In genomic region chr4:153464068-153464467, GRCh38 we compare ENCODE assay signal across 1 cellular context.
TF ChIP-seq lines count a peak whose summit lies in the region.

No MANE protein-coding gene starts in this region.

TF ChIP-seq in K562, 482 proteins besides CTCF, POLR2A, EP300 and RAD21 (continued from another document and continues in another):
- TF ChIP-seq, protein P1, sequence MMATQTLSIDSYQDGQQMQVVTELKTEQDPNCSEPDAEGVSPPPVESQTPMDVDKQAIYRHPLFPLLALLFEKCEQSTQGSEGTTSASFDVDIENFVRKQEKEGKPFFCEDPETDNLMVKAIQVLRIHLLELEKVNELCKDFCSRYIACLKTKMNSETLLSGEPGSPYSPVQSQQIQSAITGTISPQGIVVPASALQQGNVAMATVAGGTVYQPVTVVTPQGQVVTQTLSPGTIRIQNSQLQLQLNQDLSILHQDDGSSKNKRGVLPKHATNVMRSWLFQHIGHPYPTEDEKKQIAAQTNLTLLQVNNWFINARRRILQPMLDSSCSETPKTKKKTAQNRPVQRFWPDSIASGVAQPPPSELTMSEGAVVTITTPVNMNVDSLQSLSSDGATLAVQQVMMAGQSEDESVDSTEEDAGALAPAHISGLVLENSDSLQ (IDR thresholded peaks at IDR 0.05), result peak; percentile 28; the same call in 1 of the 2 replicates
- no peak for TF ChIP-seq TBP (optimal IDR thresholded peaks at IDR 0.05; ENCODE audit: low read depth, low read length)
- no peak for TF ChIP-seq POLR3A (IDR thresholded peaks at IDR 0.05; ENCODE audit: borderline replicate concordance, extremely low read depth, insufficient read depth, insufficient read length)
- TF ChIP-seq, protein P2, sequence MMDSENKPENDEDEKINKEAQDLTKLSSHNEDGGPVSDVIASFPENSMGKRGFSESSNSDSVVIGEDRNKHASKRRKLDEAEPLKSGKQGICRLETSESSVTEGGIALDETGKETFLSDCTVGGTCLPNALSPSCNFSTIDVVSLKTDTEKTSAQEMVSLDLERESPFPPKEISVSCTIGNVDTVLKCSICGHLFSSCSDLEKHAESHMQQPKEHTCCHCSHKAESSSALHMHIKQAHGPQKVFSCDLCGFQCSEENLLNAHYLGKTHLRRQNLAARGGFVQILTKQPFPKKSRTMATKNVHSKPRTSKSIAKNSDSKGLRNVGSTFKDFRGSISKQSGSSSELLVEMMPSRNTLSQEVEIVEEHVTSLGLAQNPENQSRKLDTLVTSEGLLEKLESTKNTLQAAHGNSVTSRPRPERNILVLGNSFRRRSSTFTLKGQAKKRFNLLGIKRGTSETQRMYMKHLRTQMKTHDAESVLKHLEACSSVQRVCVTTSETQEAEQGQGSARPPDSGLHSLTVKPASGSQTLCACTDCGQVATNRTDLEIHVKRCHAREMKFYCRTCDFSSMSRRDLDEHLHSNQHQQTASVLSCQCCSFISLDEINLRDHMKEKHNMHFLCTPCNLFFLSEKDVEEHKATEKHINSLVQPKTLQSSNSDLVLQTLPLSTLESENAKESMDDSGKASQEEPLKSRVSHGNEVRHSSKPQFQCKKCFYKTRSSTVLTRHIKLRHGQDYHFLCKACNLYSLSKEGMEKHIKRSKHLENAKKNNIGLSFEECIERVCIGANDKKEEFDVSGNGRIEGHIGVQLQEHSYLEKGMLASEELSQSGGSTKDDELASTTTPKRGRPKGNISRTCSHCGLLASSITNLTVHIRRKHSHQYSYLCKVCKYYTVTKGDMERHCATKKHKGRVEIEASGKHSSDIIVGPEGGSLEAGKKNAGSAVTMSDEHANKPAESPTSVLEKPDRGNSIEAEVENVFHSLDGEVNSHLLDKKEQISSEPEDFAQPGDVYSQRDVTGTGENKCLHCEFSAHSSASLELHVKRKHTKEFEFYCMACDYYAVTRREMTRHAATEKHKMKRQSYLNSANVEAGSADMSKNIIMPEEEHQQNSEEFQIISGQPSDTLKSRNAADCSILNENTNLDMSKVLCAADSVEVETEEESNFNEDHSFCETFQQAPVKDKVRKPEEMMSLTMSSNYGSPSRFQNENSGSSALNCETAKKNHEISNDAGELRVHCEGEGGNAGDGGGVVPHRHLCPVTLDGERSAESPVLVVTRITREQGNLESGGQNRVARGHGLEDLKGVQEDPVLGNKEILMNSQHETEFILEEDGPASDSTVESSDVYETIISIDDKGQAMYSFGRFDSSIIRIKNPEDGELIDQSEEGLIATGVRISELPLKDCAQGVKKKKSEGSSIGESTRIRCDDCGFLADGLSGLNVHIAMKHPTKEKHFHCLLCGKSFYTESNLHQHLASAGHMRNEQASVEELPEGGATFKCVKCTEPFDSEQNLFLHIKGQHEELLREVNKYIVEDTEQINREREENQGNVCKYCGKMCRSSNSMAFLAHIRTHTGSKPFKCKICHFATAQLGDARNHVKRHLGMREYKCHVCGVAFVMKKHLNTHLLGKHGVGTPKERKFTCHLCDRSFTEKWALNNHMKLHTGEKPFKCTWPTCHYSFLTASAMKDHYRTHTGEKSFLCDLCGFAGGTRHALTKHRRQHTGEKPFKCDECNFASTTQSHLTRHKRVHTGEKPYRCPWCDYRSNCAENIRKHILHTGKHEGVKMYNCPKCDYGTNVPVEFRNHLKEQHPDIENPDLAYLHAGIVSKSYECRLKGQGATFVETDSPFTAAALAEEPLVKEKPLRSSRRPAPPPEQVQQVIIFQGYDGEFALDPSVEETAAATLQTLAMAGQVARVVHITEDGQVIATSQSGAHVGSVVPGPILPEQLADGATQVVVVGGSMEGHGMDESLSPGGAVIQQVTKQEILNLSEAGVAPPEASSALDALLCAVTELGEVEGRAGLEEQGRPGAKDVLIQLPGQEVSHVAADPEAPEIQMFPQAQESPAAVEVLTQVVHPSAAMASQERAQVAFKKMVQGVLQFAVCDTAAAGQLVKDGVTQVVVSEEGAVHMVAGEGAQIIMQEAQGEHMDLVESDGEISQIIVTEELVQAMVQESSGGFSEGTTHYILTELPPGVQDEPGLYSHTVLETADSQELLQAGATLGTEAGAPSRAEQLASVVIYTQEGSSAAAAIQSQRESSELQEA (IDR thresholded peaks at IDR 0.05; ENCODE audit: low read depth), result no peak
- TF ChIP-seq CC2D1A (IDR thresholded peaks at IDR 0.05), result no peak; the same call in 1 of the 2 replicates
- peak; percentile 88 for TF ChIP-seq SMARCE1 (IDR thresholded peaks at IDR 0.05)
- no peak for TF ChIP-seq HDGF (IDR thresholded peaks at IDR 0.05)
- peak; percentile 74; the same call in 1 of the 2 replicates for TF ChIP-seq CTBP1 (IDR thresholded peaks at IDR 0.05; ENCODE audit: borderline replicate concordance)
- TF ChIP-seq HNRNPLL (IDR thresholded peaks at IDR 0.05; ENCODE audit: low read depth, low read length, poor library complexity, severe bottlenecking), result no peak
- TF ChIP-seq SMARCA4 (IDR thresholded peaks at IDR 0.05), result peak; percentile 95
- no peak for TF ChIP-seq TOE1 (IDR thresholded peaks at IDR 0.05; ENCODE audit: borderline replicate concordance)
- no peak for TF ChIP-seq TOE1 (CRISPR knock-in tag; IDR thresholded peaks at IDR 0.05; ENCODE audit: borderline replicate concordance, low read depth)
- TF ChIP-seq JUND (IDR thresholded peaks at IDR 0.05; ENCODE audit: borderline replicate concordance, low read depth, low read length), result peak; percentile 71; the same call in 1 of the 2 replicates
- TF ChIP-seq JUND (tag; IDR thresholded peaks at IDR 0.05; ENCODE audit: borderline replicate concordance, low read depth, low read length), result peak; percentile 73; the same call in 1 of the 3 replicates
- no peak for TF ChIP-seq NFATC3 (IDR thresholded peaks at IDR 0.05)
- TF ChIP-seq EWSR1 (IDR thresholded peaks at IDR 0.05; ENCODE audit: borderline replicate concordance, low read depth, partially characterized antibody), result no peak
- TF ChIP-seq EP400 (IDR thresholded peaks at IDR 0.05), result peak; percentile 66
- no peak for TF ChIP-seq ZNF280A (IDR thresholded peaks at IDR 0.05; ENCODE audit: low read depth, partially characterized antibody)
- TF ChIP-seq, protein P3, sequence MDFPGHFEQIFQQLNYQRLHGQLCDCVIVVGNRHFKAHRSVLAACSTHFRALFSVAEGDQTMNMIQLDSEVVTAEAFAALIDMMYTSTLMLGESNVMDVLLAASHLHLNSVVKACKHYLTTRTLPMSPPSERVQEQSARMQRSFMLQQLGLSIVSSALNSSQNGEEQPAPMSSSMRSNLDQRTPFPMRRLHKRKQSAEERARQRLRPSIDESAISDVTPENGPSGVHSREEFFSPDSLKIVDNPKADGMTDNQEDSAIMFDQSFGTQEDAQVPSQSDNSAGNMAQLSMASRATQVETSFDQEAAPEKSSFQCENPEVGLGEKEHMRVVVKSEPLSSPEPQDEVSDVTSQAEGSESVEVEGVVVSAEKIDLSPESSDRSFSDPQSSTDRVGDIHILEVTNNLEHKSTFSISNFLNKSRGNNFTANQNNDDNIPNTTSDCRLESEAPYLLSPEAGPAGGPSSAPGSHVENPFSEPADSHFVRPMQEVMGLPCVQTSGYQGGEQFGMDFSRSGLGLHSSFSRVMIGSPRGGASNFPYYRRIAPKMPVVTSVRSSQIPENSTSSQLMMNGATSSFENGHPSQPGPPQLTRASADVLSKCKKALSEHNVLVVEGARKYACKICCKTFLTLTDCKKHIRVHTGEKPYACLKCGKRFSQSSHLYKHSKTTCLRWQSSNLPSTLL (IDR thresholded peaks at IDR 0.05), result no peak
- TF ChIP-seq ZNF444 (CRISPR knock-in tag; IDR thresholded peaks at IDR 0.05), result no peak
- TF ChIP-seq CBX3 (IDR thresholded peaks at IDR 0.05; ENCODE audit: borderline replicate concordance in 1 of 2, low read length in 2 of 2), result peak in 1 of 2 experiments; percentile 78; a peak in 1 of 3 replicates
- TF ChIP-seq, protein P4, sequence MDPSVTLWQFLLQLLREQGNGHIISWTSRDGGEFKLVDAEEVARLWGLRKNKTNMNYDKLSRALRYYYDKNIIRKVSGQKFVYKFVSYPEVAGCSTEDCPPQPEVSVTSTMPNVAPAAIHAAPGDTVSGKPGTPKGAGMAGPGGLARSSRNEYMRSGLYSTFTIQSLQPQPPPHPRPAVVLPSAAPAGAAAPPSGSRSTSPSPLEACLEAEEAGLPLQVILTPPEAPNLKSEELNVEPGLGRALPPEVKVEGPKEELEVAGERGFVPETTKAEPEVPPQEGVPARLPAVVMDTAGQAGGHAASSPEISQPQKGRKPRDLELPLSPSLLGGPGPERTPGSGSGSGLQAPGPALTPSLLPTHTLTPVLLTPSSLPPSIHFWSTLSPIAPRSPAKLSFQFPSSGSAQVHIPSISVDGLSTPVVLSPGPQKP (CRISPR knock-in tag; IDR thresholded peaks at IDR 0.05), result no peak
- TF ChIP-seq SP1 (CRISPR knock-in tag; IDR thresholded peaks at IDR 0.05), result no peak
- no peak for TF ChIP-seq ZNF23 (CRISPR knock-in tag; IDR thresholded peaks at IDR 0.05)
- peak; percentile 98 for TF ChIP-seq NFE2 (IDR thresholded peaks at IDR 0.05; ENCODE audit: low read depth)
- peak; percentile 99 for TF ChIP-seq ZNF316 (IDR thresholded peaks at IDR 0.05)
- peak; percentile 29 to 87; a peak in 2 of 4 replicates for TF ChIP-seq ARNT (IDR thresholded peaks at IDR 0.05)
- peak; percentile 85 for TF ChIP-seq STAT5A (IDR thresholded peaks at IDR 0.05; ENCODE audit: borderline replicate concordance, low read length)
- no peak for TF ChIP-seq FOXP1 (CRISPR knock-in tag; IDR thresholded peaks at IDR 0.05)
- TF ChIP-seq SRSF1 (IDR thresholded peaks at IDR 0.05; ENCODE audit: low read depth, low read length), result no peak
- no peak for TF ChIP-seq MAX (CRISPR knock-in tag; IDR thresholded peaks at IDR 0.05)
- TF ChIP-seq FIP1L1 (IDR thresholded peaks at IDR 0.05; ENCODE audit: low read depth, low read length, poor library complexity, severe bottlenecking), result no peak
- TF ChIP-seq, protein P5, sequence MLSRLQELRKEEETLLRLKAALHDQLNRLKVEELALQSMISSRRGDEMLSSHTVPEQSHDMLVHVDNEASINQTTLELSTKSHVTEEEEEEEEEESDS (CRISPR knock-in tag; IDR thresholded peaks at IDR 0.05), result no peak
- no peak for TF ChIP-seq HCFC1 (IDR thresholded peaks at IDR 0.05; ENCODE audit: low read depth, low read length)
- no peak for TF ChIP-seq XRCC3 (IDR thresholded peaks at IDR 0.05)
- TF ChIP-seq, protein P6, sequence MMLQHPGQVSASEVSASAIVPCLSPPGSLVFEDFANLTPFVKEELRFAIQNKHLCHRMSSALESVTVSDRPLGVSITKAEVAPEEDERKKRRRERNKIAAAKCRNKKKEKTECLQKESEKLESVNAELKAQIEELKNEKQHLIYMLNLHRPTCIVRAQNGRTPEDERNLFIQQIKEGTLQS (IDR thresholded peaks at IDR 0.05), result peak; percentile 67
- TF ChIP-seq, protein P6 (CRISPR knock-in tag; conservative IDR thresholded peaks at IDR 0.05), result no peak
- no peak for TF ChIP-seq POLR2AphosphoS2 (IDR thresholded peaks at IDR 0.05; ENCODE audit: low read length)
- TF ChIP-seq LEF1 (IDR thresholded peaks at IDR 0.05), result peak; percentile 88
- no peak for TF ChIP-seq ZNF143 (CRISPR knock-in tag; IDR thresholded peaks at IDR 0.05)
- TF ChIP-seq, protein P7, sequence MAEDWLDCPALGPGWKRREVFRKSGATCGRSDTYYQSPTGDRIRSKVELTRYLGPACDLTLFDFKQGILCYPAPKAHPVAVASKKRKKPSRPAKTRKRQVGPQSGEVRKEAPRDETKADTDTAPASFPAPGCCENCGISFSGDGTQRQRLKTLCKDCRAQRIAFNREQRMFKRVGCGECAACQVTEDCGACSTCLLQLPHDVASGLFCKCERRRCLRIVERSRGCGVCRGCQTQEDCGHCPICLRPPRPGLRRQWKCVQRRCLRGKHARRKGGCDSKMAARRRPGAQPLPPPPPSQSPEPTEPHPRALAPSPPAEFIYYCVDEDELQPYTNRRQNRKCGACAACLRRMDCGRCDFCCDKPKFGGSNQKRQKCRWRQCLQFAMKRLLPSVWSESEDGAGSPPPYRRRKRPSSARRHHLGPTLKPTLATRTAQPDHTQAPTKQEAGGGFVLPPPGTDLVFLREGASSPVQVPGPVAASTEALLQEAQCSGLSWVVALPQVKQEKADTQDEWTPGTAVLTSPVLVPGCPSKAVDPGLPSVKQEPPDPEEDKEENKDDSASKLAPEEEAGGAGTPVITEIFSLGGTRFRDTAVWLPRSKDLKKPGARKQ (CRISPR knock-in tag; IDR thresholded peaks at IDR 0.05), result no peak
- TF ChIP-seq ZNF778 (CRISPR knock-in tag; IDR thresholded peaks at IDR 0.05), result no peak
- TF ChIP-seq PHF21A (IDR thresholded peaks at IDR 0.05; ENCODE audit: borderline replicate concordance, low read depth), result peak; percentile 86; the same call in 1 of the 2 replicates
- no peak for TF ChIP-seq ZNF586 (CRISPR knock-in tag; conservative IDR thresholded peaks at IDR 0.05)
- TF ChIP-seq ZNF12 (CRISPR knock-in tag; IDR thresholded peaks at IDR 0.05), result no peak
- no peak for TF ChIP-seq POLR2H (tag; IDR thresholded peaks at IDR 0.05; ENCODE audit: low read depth)
- peak; percentile 95 for TF ChIP-seq TEAD4 (IDR thresholded peaks at IDR 0.05; ENCODE audit: low read length)
- TF ChIP-seq TEAD4 (CRISPR knock-in tag; IDR thresholded peaks at IDR 0.05; ENCODE audit: borderline replicate concordance), result no peak
- no peak for TF ChIP-seq TCFL5 (CRISPR knock-in tag; conservative IDR thresholded peaks at IDR 0.05)
- TF ChIP-seq ZNF354B (CRISPR knock-in tag; IDR thresholded peaks at IDR 0.05), result no peak
- 0 out of 2 replicates have a peak, but pooled peaks have one; percentile 37 for TF ChIP-seq JUN (IDR thresholded peaks at IDR 0.05; ENCODE audit: borderline replicate concordance, low read depth, low read length)
- TF ChIP-seq JUN (CRISPR knock-in tag; IDR thresholded peaks at IDR 0.05; ENCODE audit: borderline replicate concordance), result no peak
- no peak for TF ChIP-seq RAD51 (IDR thresholded peaks at IDR 0.05; ENCODE audit: borderline replicate concordance, low read depth)
- TF ChIP-seq KAT7 (CRISPR knock-in tag; IDR thresholded peaks at IDR 0.05; ENCODE audit: borderline replicate concordance), result no peak
